25 cellular contexts compared by ENCODE assay signal in the genomic region with DNA sequence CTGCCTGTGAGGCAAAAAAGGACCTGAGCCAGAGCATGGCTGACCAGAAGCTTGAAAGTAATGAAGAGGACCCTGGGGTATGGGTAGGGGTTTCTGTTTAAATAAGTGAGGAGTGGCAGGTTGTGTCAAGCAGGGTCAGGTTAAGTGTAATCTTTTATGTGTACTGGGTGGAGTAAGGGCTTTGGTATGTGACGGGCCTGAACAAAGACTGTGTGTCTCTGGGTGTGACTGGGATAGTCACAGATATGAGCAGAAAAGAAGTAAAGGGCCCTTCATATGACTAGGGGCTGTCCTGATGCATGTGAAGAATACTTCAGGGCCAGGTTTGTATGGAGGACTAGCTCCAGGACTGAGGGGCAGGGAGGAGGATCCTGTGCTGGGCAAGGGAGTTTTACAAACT.
DNase-seq lines count a peak whose midpoint lies in the region; ATAC-seq, FAIRE-seq and TF ChIP-seq lines count a peak whose summit lies in the region.
"Had no signal": no experiment of that assay in that cellular context is flagged by ENCODE, and none has a peak within 500 bp of the region (broad histone marks: within the 10 kb centered on the region; RNA-seq: fewer than 3 reads in every experiment).

No MANE protein-coding gene starts in this region.

- H3K4me1 ChIP-seq in astrocyte (ENCODE audit: insufficient read depth, low read length) = no peaks in the 10 kb centered on the region
- H3K4me1 ChIP-seq in foreskin keratinocyte = peaks cover 12% of the 10 kb centered on the region
- H3K4me1 ChIP-seq in H9 (ENCODE audit: insufficient read depth, low read length) = no peaks in the 10 kb centered on the region

- H4K91ac ChIP-seq in H9 (ENCODE audit: insufficient read length, low read depth, low read length) = no peak overlapping the region

- no peaks in the 10 kb centered on the region for H3K36me3 ChIP-seq in astrocyte (ENCODE audit: insufficient read depth, low read length)

- no peak overlapping the region for H3K18ac ChIP-seq in H9 (ENCODE audit: insufficient read length, low read depth, low read length)

- H3K79me1 ChIP-seq in H9 (ENCODE audit: insufficient read depth, low read depth, low read length, poor library complexity, severe bottlenecking) = no peaks in the 10 kb centered on the region

- H3K9ac ChIP-seq in astrocyte (ENCODE audit: low read length) (no peak overlapping the region), H9 (ENCODE audit: extremely low read depth, insufficient read length, low read length) (no peak overlapping the region)

- peaks cover 5% of the 10 kb centered on the region for H3K4me1 Mint-ChIP-seq in astrocyte (ENCODE audit: low read depth, unreplicated experiment)
- H3K4me1 Mint-ChIP-seq in type B pancreatic cell (ENCODE audit: unreplicated experiment) = peaks cover 5% of the 10 kb centered on the region
- no peaks in the 10 kb centered on the region; a peak in 1 of 4 replicates for H3K4me1 Mint-ChIP-seq in H9
- H3K4me1 Mint-ChIP-seq: CD4-positive, alpha-beta memory T cell had no signal

- no peak overlapping the region for H2BK20ac ChIP-seq in H9 (ENCODE audit: low read depth, low read length, poor library complexity, severe bottlenecking)

- no peak overlapping the region for H2BK15ac ChIP-seq in H9 (ENCODE audit: low read depth, low read length)

- ATAC-seq in foreskin keratinocyte = peak; percentile 100
- ATAC-seq: GM12878, GM23338 had no signal

- H2BK12ac ChIP-seq in H9 (ENCODE audit: insufficient read length, low read depth, low read length) = no peak overlapping the region

- H3K14ac ChIP-seq in H9 (ENCODE audit: insufficient read depth, low read length) = no peak overlapping the region

- H3K4me2 ChIP-seq in astrocyte (ENCODE audit: low read length) (no peak overlapping the region), H9 (ENCODE audit: insufficient read depth, insufficient read length, low read length) (no peak overlapping the region)
- H3K4me2 ChIP-seq: GM23338 had no signal

- H2BK5ac ChIP-seq in H9 (ENCODE audit: insufficient read length, low read length) = no peak overlapping the region

- peak; percentile 77 for FAIRE-seq in astrocyte (lab: Jason Lieb, UNC)
- FAIRE-seq: GM12878 had no signal

- H2AFZ ChIP-seq in astrocyte (ENCODE audit: low read depth, low read length) (no peak overlapping the region), H9 (ENCODE audit: low read length) (no peak overlapping the region)
- H2AFZ ChIP-seq: GM23338 had no signal

- no peaks in the 10 kb centered on the region for H3K27me3 ChIP-seq in astrocyte (ENCODE audit: insufficient read depth, low read length)
- no peaks in the 10 kb centered on the region for H3K27me3 ChIP-seq in foreskin keratinocyte
- no peaks in the 10 kb centered on the region for H3K27me3 ChIP-seq in H9 (ENCODE audit: insufficient read depth, low read length)

- no peaks in the 10 kb centered on the region for H3K79me2 ChIP-seq in astrocyte (ENCODE audit: insufficient read depth, low read length)
- no peaks in the 10 kb centered on the region for H3K79me2 ChIP-seq in H9 (ENCODE audit: insufficient read depth, low read length)

- no peaks in the 10 kb centered on the region for H3K23me2 ChIP-seq in H9 (ENCODE audit: insufficient read length, low read depth, low read length, poor library complexity, severe bottlenecking)

- H3K56ac ChIP-seq in H9 (ENCODE audit: insufficient read length, low read depth, low read length) = no peak overlapping the region

- no peak overlapping the region for H2AK5ac ChIP-seq in H9 (ENCODE audit: insufficient read length, low read length)

- H3K9me3 Mint-ChIP-seq in astrocyte (ENCODE audit: unreplicated experiment) (peaks cover 1% of the 10 kb centered on the region), type B pancreatic cell (peaks cover 10% of the 10 kb centered on the region), H9 (peaks cover 44 to 53% of the 10 kb centered on the region in 2 experiments)
- H3K9me3 Mint-ChIP-seq: CD4-positive, alpha-beta memory T cell; GM23338 had no signal

- H3K4ac ChIP-seq in H9 (ENCODE audit: low read depth, low read length) = no peak overlapping the region

- H3K27ac ChIP-seq in astrocyte (ENCODE audit: low read depth, low read length) = no peak overlapping the region
- peak overlapping the region; percentile 46 for H3K27ac ChIP-seq in foreskin keratinocyte
- H3K27ac ChIP-seq in H9 (ENCODE audit: insufficient read length, low read depth, low read length) = no peak overlapping the region
- H3K27ac ChIP-seq: HL-60 had no signal

- no peaks in the 10 kb centered on the region for H3K27me3 Mint-ChIP-seq in astrocyte (ENCODE audit: low read depth, unreplicated experiment)
- H3K27me3 Mint-ChIP-seq in type B pancreatic cell = no peaks in the 10 kb centered on the region
- peaks cover 7% of the 10 kb centered on the region for H3K27me3 Mint-ChIP-seq in H9 (ENCODE audit: low read depth)

- H3T11ph ChIP-seq in H9 (ENCODE audit: low read length) = no peak overlapping the region

- H3K9me3 ChIP-seq in astrocyte (ENCODE audit: insufficient read depth, low read depth, low read length) (no peaks in the 10 kb centered on the region), H9 (ENCODE audit: control insufficient read depth, low read depth, low read length) (peaks cover 13% of the 10 kb centered on the region)

- H2BK120ac ChIP-seq in H9 (ENCODE audit: low read depth, low read length, poor library complexity, severe bottlenecking) = no peak overlapping the region

- TF ChIP-seq CTCF in astrocyte (IDR thresholded peaks at IDR 0.05; ENCODE audit: insufficient read depth, low read depth, low read length) = no peak
- no peak for TF ChIP-seq CTCF in foreskin keratinocyte (conservative IDR thresholded peaks at IDR 0.05)
- no peak for TF ChIP-seq CTCF in type B pancreatic cell (conservative IDR thresholded peaks at IDR 0.05)
- no peak for TF ChIP-seq CTCF in H9 (conservative IDR thresholded peaks at IDR 0.05)

- H4K8ac ChIP-seq in H9 (replicated peaks; ENCODE audit: insufficient read length, low read depth, low read length) = no peak overlapping the region

- DNase-seq in HuH-7 (ENCODE audit: low spot score) = peak; percentile 10
- no peak for DNase-seq in astrocyte (ENCODE audit: low read depth)
- DNase-seq in foreskin keratinocyte = peak; percentile 39 to 68
- no peak for DNase-seq in type B pancreatic cell (ENCODE audit: extremely low spot score, unreplicated experiment)
- no peak for DNase-seq in putamen (ENCODE audit: low spot score)
- DNase-seq in NCI-H774 (lab: John Stamatoyannopoulos, UW) = no peak
- no peak for DNase-seq in H9
- DNase-seq: C1 segment of cervical spinal cord; CD4-positive, alpha-beta memory T cell; COR-L47; DMS 273 treated with DMSO at 0.1 percent for 48 hours; DMS79; EL; GDM1; HCEC 1CT; Karpas-422; NCI-H1105 treated with DMSO at 0.1 percent for 48 hours; NCI-H2029; NCI-H446; NCI-H526; RPMI8226; SHP77 treated with DMSO at 0.1 percent for 48 hours had no signal

- H4K5ac ChIP-seq in H9 (ENCODE audit: insufficient read length, low read depth, low read length) = no peak overlapping the region

- H4K20me1 ChIP-seq in astrocyte (ENCODE audit: insufficient read depth, low read length) = no peaks in the 10 kb centered on the region
- H4K20me1 ChIP-seq in H9 (ENCODE audit: control insufficient read depth, insufficient read depth, insufficient read length) = no peaks in the 10 kb centered on the region

- no peak overlapping the region for H3K23ac ChIP-seq in H9 (ENCODE audit: insufficient read length, low read depth, low read length)

- H3K36me3 Mint-ChIP-seq in astrocyte (ENCODE audit: low read depth, unreplicated experiment) (no peaks in the 10 kb centered on the region), type B pancreatic cell (no peaks in the 10 kb centered on the region), H9 (ENCODE audit: insufficient read depth in 1 of 3, low read depth in 3 of 3) (no peaks in the 10 kb centered on the region; a peak in 1 of 7 replicates)
- H3K36me3 Mint-ChIP-seq: CD4-positive, alpha-beta memory T cell had no signal

- no peak overlapping the region for H3K4me3 Mint-ChIP-seq in astrocyte (ENCODE audit: unreplicated experiment)
- no peak overlapping the region for H3K4me3 Mint-ChIP-seq in type B pancreatic cell
- H3K4me3 Mint-ChIP-seq in H9 = no peak overlapping the region
- H3K4me3 Mint-ChIP-seq: CD4-positive, alpha-beta memory T cell; GM23338 had no signal

- no CpG with 5 or more reads among the region's 1 CpG for WGBS in H9 (ENCODE audit: extremely low coverage, insufficient read length, low lambda C conversion rate)

- H3K27ac Mint-ChIP-seq in astrocyte (ENCODE audit: unreplicated experiment) (no peak overlapping the region), type B pancreatic cell (peak overlapping the region; percentile 92), H9 (no peak overlapping the region)
- H3K27ac Mint-ChIP-seq: CD4-positive, alpha-beta memory T cell; GM23338 had no signal

- no peak overlapping the region for H3K4me3 ChIP-seq in astrocyte (ENCODE audit: insufficient read depth, low read depth, low read length)
- H3K4me3 ChIP-seq: GM12878, GM23338 had no signal

Comparison
In these comparisons a context has a peak if more than half of its experiments do, and no peak if none do; other contexts are left out.
1. DNase-seq: peak in HuH-7 (single experiment) and foreskin keratinocyte (2 of 2); none in astrocyte (single experiment), type B pancreatic cell (single experiment), putamen (single experiment), NCI-H774 (single experiment) and H9 (single experiment).